ENCODE assay signal across 26 cellular contexts in the genomic region with DNA sequence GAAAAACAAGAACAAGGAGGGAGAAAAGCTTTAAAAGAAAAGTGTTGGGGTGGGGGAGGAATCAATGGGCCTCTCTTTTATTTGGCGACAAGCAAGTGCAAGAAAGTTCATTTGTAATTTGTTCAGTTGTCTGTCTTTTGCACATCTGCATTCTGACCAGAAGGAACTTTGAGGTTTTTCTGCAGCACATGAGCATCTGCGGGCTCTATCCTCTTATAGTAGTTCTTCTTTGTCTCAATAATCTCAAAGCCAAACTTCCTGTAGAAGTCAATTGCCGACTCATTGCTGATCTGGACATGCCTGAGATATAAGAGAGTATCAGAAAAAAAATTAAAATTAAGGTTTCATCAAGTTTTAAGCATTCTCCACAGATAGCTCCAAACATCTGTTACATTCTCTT. TPM values are rescaled to one million over a fixed set of nuclear protein-coding genes. Genes with fewer than 3 reads are reported as not detected.
DNase-seq lines count a peak whose midpoint lies in the region; ATAC-seq, FAIRE-seq and TF ChIP-seq lines count a peak whose summit lies in the region.
"Had no signal": no experiment of that assay in that cellular context is flagged by ENCODE, and none has a peak within 500 bp of the region (broad histone marks: within the 10 kb centered on the region; RNA-seq: fewer than 3 reads in every experiment).

No MANE protein-coding gene starts in this region.

- BruUV-seq in A673 (replicated peaks; lab: Mats Ljungman, UMichigan), result no TSS peak
- BruUV-seq in OCI-LY7 (replicated peaks; lab: Mats Ljungman, UMichigan), result no TSS peak
- BruUV-seq in GM12878 (replicated peaks; lab: Mats Ljungman, UMichigan), result no TSS peak

- H3K4me1 ChIP-seq in A673 (ENCODE audit: insufficient read depth, low read length, poor library complexity, severe bottlenecking), result no peaks in the 10 kb centered on the region
- peaks cover 0 to 23% (median 14%) of the 10 kb centered on the region in 10 experiments; a peak in 12 of 20 replicates for H3K4me1 ChIP-seq in BLaER1 treated with 17β-estradiol and CSF1 and Interleukin-3, amounts not matched to agents 10 nM and 100 nM
- H3K4me1 ChIP-seq in OCI-LY7 (ENCODE audit: insufficient read depth, low read length, poor library complexity, severe bottlenecking), result peaks cover 8% of the 10 kb centered on the region
- H3K4me1 ChIP-seq in GM12878 (ENCODE audit: control insufficient read depth, insufficient read depth, low read length), result no peaks in the 10 kb centered on the region
- H3K4me1 ChIP-seq: foreskin keratinocyte, thyroid gland had no signal

- H3K36me3 ChIP-seq in A673 (ENCODE audit: insufficient read depth, low read length, poor library complexity, severe bottlenecking) (peaks cover 65% of the 10 kb centered on the region), OCI-LY7 (ENCODE audit: insufficient read depth, low read length) (peaks cover 94% of the 10 kb centered on the region), GM12878 (ENCODE audit: control insufficient read depth in 2 of 2, insufficient read depth in 2 of 2, low read length in 1 of 2) (peaks cover 2 to 24% of the 10 kb centered on the region in 2 experiments; a peak in 3 of 4 replicates)
- peaks cover 61 to 100% (median 92%) of the 10 kb centered on the region in 11 experiments for H3K36me3 ChIP-seq in BLaER1 treated with 17β-estradiol and CSF1 and Interleukin-3, amounts not matched to agents 10 nM and 100 nM

- FAIRE-seq in GM12878 (lab: Jason Lieb, UNC), result peak; percentile 38
- FAIRE-seq: GM12891, keratinocyte had no signal

- POLR2A ChIA-PET in A673 (lab: Charles Lee; ENCODE audit: low non-redundant PET), result interaction anchor here (0.5 kb wide), 1 partner anchor 26 kb away, joined by 3 read pairs; no protein-coding TSS in a partner anchor
- POLR2A ChIA-PET in OCI-LY7 (lab: Charles Lee), result interaction anchor here (0.6 to 1.6 kb wide), 6 partner anchors 9 to 185 kb away, joined by 3 to 4 read pairs (median 4); partner anchors contain the start of gene USF3
- POLR2A ChIA-PET in GM12878 (lab: Charles Lee), result no interaction called here

- no peak for ATAC-seq in GM12878
- no peak for ATAC-seq in GM21515 (IDR thresholded peaks at IDR 0.05; ENCODE audit: unreplicated experiment)
- ATAC-seq in HG03159 (IDR thresholded peaks at IDR 0.05; ENCODE audit: unreplicated experiment), result no peak
- ATAC-seq: foreskin keratinocyte; lower lobe of right lung; mucosa of descending colon; stimulated activated naive B cell treated with anti-CD40 and anti-IgM and Interleukin-4, amounts not matched to agents 10 μg/mL and 1 μg/mL and 100 μg/mL, for 72 hours had no signal

- DNase-seq in A673 (ENCODE audit: low spot score), result no peak
- DNase-seq in OCI-LY7 (ENCODE audit: low spot score), result peak; percentile 33
- DNase-seq in GM12878 (ENCODE audit: low read depth, low spot score), result no peak
- DNase-seq in posterior vena cava (ENCODE audit: low spot score), result no peak
- DNase-seq in COLO829 (ENCODE audit: low spot score), result no peak
- DNase-seq: brain microvascular endothelial cell; DMS79; effector CD8-positive, alpha-beta T cell; erythroblast; foreskin keratinocyte; hypothalamus; lower lobe of right lung; MM.1S; mucosa of descending colon; NCI-H1436 treated with DMSO at 0.1 percent for 48 hours; NCI-H2171; NCI-H524; stimulated activated naive B cell treated with anti-CD40 and anti-IgM and Interleukin-4, amounts not matched to agents 10 μg/mL and 1 μg/mL and 100 μg/mL, for 72 hours; thyroid gland had no signal

- no peak overlapping the region for H2AFZ ChIP-seq in OCI-LY7 (ENCODE audit: low read length)
- no peak overlapping the region for H2AFZ ChIP-seq in GM12878 (ENCODE audit: control insufficient read depth, low read depth, low read length)

- H4K20me1 ChIP-seq in BLaER1 treated with 17β-estradiol and CSF1 and Interleukin-3, amounts not matched to agents 10 nM and 100 nM, result peaks cover 4 to 54% (median 36%) of the 10 kb centered on the region in 11 experiments; a peak in 19 of 22 replicates
- H4K20me1 ChIP-seq in OCI-LY7 (ENCODE audit: insufficient read depth, low read length), result peaks cover 17% of the 10 kb centered on the region
- no peaks in the 10 kb centered on the region for H4K20me1 ChIP-seq in GM12878 (ENCODE audit: control insufficient read depth, insufficient read depth)

- H3K4me3 ChIP-seq in A673 (ENCODE audit: low read depth, low read length, poor library complexity, severe bottlenecking) (no peak overlapping the region), OCI-LY7 (ENCODE audit: low read depth, low read length, poor library complexity, severe bottlenecking) (no peak overlapping the region), GM12878 (no peak overlapping the region)
- H3K4me3 ChIP-seq in BLaER1 treated with 17β-estradiol and CSF1 and Interleukin-3, amounts not matched to agents 10 nM and 100 nM, result no peak overlapping the region
- H3K4me3 ChIP-seq: lower lobe of right lung, mucosa of descending colon, skin epidermis, thyroid gland had no signal

- 21% methylated on average over 3 of the region's 3 CpGs for WGBS in GM12878 (ENCODE audit: insufficient coverage, insufficient replicate concordance, low lambda C conversion rate, missing lambda C conversion rate)

- no peak for TF ChIP-seq RAD21 in GM12878 (IDR thresholded peaks at IDR 0.05; ENCODE audit: insufficient read depth, low read depth, low read length)

- no peak for TF ChIP-seq CTCF in A673 (conservative IDR thresholded peaks at IDR 0.05; ENCODE audit: low read depth, low read length)
- TF ChIP-seq CTCF in OCI-LY7 (conservative IDR thresholded peaks at IDR 0.05; ENCODE audit: low read length), result no peak
- TF ChIP-seq CTCF in GM12878 (IDR thresholded peaks at IDR 0.05 in 2 of 3, conservative IDR thresholded peaks at IDR 0.05 in 1 of 3; ENCODE audit: control insufficient read depth in 2 of 3, extremely low read depth in 1 of 3, insufficient read depth in 1 of 3, low read depth in 3 of 3, low read length in 3 of 3), result no peak

- H3K9ac ChIP-seq in BLaER1 treated with 17β-estradiol and CSF1 and Interleukin-3, amounts not matched to agents 10 nM and 100 nM, result peak overlapping the region in 2 of 11 experiments; percentile 0 to 33; a peak in 3 of 22 replicates
- H3K9ac ChIP-seq in GM12878 (ENCODE audit: control insufficient read depth, insufficient read depth, low read length), result no peak overlapping the region

- H3K9me2 ChIP-seq in OCI-LY7 (ENCODE audit: insufficient read depth, low read length), result no peaks in the 10 kb centered on the region

- no peak for TF ChIP-seq EP300 in GM12878 (IDR thresholded peaks at IDR 0.05; ENCODE audit: borderline replicate concordance in 1 of 2, control insufficient read depth in 1 of 2, low read depth in 2 of 2, low read length in 2 of 2)

- H3K79me2 ChIP-seq in OCI-LY7 (ENCODE audit: insufficient read depth, low read depth, low read length) (peaks cover 49% of the 10 kb centered on the region), GM12878 (ENCODE audit: control insufficient read depth, insufficient read depth, low read length) (peaks cover 4% of the 10 kb centered on the region)

- peak overlapping the region in 6 of 11 experiments; percentile 4 to 51 (median 42); a peak in 10 of 22 replicates for H3K4me2 ChIP-seq in BLaER1 treated with 17β-estradiol and CSF1 and Interleukin-3, amounts not matched to agents 10 nM and 100 nM
- H3K4me2 ChIP-seq in OCI-LY7 (ENCODE audit: low read length), result no peak overlapping the region
- H3K4me2 ChIP-seq in GM12878 (ENCODE audit: control insufficient read depth, insufficient read depth), result no peak overlapping the region

- H3K27me3 ChIP-seq in A673 (replicated peaks; ENCODE audit: insufficient read depth, low read depth, low read length, poor library complexity), result no peaks in the 10 kb centered on the region
- no peaks in the 10 kb centered on the region for H3K27me3 ChIP-seq in BLaER1 treated with 17β-estradiol and CSF1 and Interleukin-3, amounts not matched to agents 10 nM and 100 nM
- no peaks in the 10 kb centered on the region for H3K27me3 ChIP-seq in GM12878 (replicated peaks in 1 of 2; ENCODE audit: control insufficient read depth in 2 of 2, insufficient read depth in 2 of 2, low read length in 1 of 2)
- H3K27me3 ChIP-seq: brain microvascular endothelial cell, foreskin keratinocyte, neutrophil, thyroid gland had no signal

- in situ Hi-C loops in GM12878 (cut with MboI), result no loop called here

- H3K9me3 ChIP-seq in A673 (ENCODE audit: low read depth, low read length, poor library complexity, severe bottlenecking) (no peaks in the 10 kb centered on the region), OCI-LY7 (ENCODE audit: low read length) (no peaks in the 10 kb centered on the region), GM12878 (replicated peaks; ENCODE audit: control insufficient read depth, insufficient read depth, low read length) (no peaks in the 10 kb centered on the region)
- no peaks in the 10 kb centered on the region for H3K9me3 ChIP-seq in BLaER1 treated with 17β-estradiol and CSF1 and Interleukin-3, amounts not matched to agents 10 nM and 100 nM (replicated peaks in 1 of 11)
- H3K9me3 ChIP-seq: lower lobe of right lung, mucosa of descending colon, neutrophil, thyroid gland had no signal

- intact Hi-C loops in A673 (cut with micrococcal nuclease; ENCODE audit: unreplicated experiment), result no loop called here
- intact Hi-C loops in OCI-LY7 (cut with micrococcal nuclease; ENCODE audit: unreplicated experiment), result no loop called here
- intact Hi-C loops in GM12878 (cut with micrococcal nuclease; ENCODE audit: unreplicated experiment), result no loop called here
- intact Hi-C loops in posterior vena cava (cut with DNase I), result no loop called here

- SMC1A ChIA-PET in GM12878 (lab: Charles Lee; ENCODE audit: uncharacterized antibody, unreplicated experiment), result interaction anchor here (1.0 to 1.5 kb wide), 2 partner anchors 10 to 11 kb away, joined by 4 read pairs; no protein-coding TSS in a partner anchor

- CTCF ChIA-PET in A673 (lab: Charles Lee), result no interaction called here
- CTCF ChIA-PET in OCI-LY7 (lab: Charles Lee; ENCODE audit: unreplicated experiment), result no interaction called here
- CTCF ChIA-PET in GM12878 (lab: Yijun Ruan, JAX), result interaction anchor here (1.2 to 2.9 kb wide), 4 partner anchors 14 to 229 kb away, joined by 4 to 8 read pairs (median 5); partner anchors contain the start of genes NAA50 and SPICE1

- TF ChIP-seq POLR2A in GM12878 (IDR thresholded peaks at IDR 0.05; ENCODE audit: low read depth, low read length), result no peak

- H3K27ac ChIP-seq in A673 (ENCODE audit: low read depth, low read length, poor library complexity, severe bottlenecking) (peak overlapping the region; percentile 43), OCI-LY7 (ENCODE audit: low read depth, low read length, poor library complexity, severe bottlenecking) (peak overlapping the region; percentile 18), GM12878 (ENCODE audit: control insufficient read depth, insufficient read depth) (no peak overlapping the region)
- peak overlapping the region in 8 of 11 experiments; percentile 27 to 71 (median 51); a peak in 14 of 22 replicates for H3K27ac ChIP-seq in BLaER1 treated with 17β-estradiol and CSF1 and Interleukin-3, amounts not matched to agents 10 nM and 100 nM
- H3K27ac ChIP-seq: brain microvascular endothelial cell, foreskin keratinocyte, lower lobe of right lung, neutrophil, skin epidermis, thyroid gland had no signal

- RAD21 ChIA-PET in GM12878 (lab: Charles Lee; ENCODE audit: unreplicated experiment), result no interaction called here

RNA-seq across cellular contexts. Expression of gene NAA50, which starts 24.4 kb away (rescaled TPM):
- total RNA-seq in A673 (2021) (229 and 268 TPM in 2 replicates), OCI-LY7 (2022) (159 and 172 TPM in 2 replicates), GM12878 (2014; rRNA removed) (174 and 200 TPM in 2 replicates), GM12878 (2014; rRNA removed; fragmentation: Illumina TruSeq; extraction: Trizol) (56.6 and 67.4 TPM in 2 replicates), GM12878 (2021) (99.9 and 111 TPM in 2 replicates), posterior vena cava (10 to 100 TPM; 81.4 to 90.1 TPM)
- total RNA-seq in OCI-LY7 (2014; rRNA removed; shearing (Covaris generic)), result 223 and 225 TPM in 2 replicates
- total RNA-seq in GM12878 (2013; cell fraction: nucleolus; rRNA removed), result 28.1 and 33.0 TPM in 2 replicates
- polyA plus RNA-seq in GM12878 (2011; ENCODE audit: low read depth), result 34.4 TPM
- polyA plus RNA-seq in GM12878 (2011; rRNA removed) (60.8 and 78.9 TPM in 2 replicates), GM12878 (2014; fragmentation: Illumina TruSeq; extraction: Trizol) (110 and 129 TPM in 2 replicates), GM12878 (2014; fragmentation: Nextera tagmentation; extraction: Ambion mirVana) (10 to 100 TPM; 31.7 to 38.6 TPM), GM12878 (2014; rRNA removed) (132 and 159 TPM in 2 replicates), GM12878 (2016; fragmentation: Nextera tagmentation; extraction: Ambion mirVana) (100 to 1,000 TPM; 202 to 205 TPM)
- 39.4 and 66.2 TPM in 2 replicates for polyA plus RNA-seq in GM12878 (2011; cell fraction: cytosol; rRNA removed)
- 23.8 and 41.1 TPM in 2 replicates for polyA plus RNA-seq in GM12878 (2011; cell fraction: nucleus; rRNA removed)
- 58.5 and 65.5 TPM in 2 replicates for polyA plus RNA-seq in GM12878 (2012)
- 31.3 and 40.8 TPM in 2 replicates for polyA minus RNA-seq in GM12878 (2011; rRNA and poly(A)+ RNA removed)
- polyA minus RNA-seq in GM12878 (2011; cell fraction: cytosol; rRNA and poly(A)+ RNA removed), result 22.5 and 24.3 TPM in 2 replicates
- 16.4 and 34.3 TPM in 2 replicates for polyA minus RNA-seq in GM12878 (2011; cell fraction: nucleus; rRNA and poly(A)+ RNA removed)

RNA-seq across cellular contexts. Expression of gene USF3, which starts 25.2 kb away (rescaled TPM):
- total RNA-seq in A673 (2021) (9.7 and 12.1 TPM in 2 replicates), OCI-LY7 (2022) (18.1 and 20.0 TPM in 2 replicates), GM12878 (2014; rRNA removed) (8.8 and 9.0 TPM in 2 replicates), GM12878 (2014; rRNA removed; fragmentation: Illumina TruSeq; extraction: Trizol) (9.4 and 9.6 TPM in 2 replicates), GM12878 (2021) (10.5 and 11.3 TPM in 2 replicates), posterior vena cava (10 to 100 TPM; 14.1 to 14.9 TPM)
- 8.0 and 11.7 TPM in 2 replicates for total RNA-seq in OCI-LY7 (2014; rRNA removed; shearing (Covaris generic))
- total RNA-seq in GM12878 (2013; cell fraction: nucleolus; rRNA removed), result 17.5 and 17.7 TPM in 2 replicates
- 3.2 TPM for polyA plus RNA-seq in GM12878 (2011; ENCODE audit: low read depth)
- polyA plus RNA-seq in GM12878 (2011; rRNA removed) (15.9 and 17.1 TPM in 2 replicates), GM12878 (2014; fragmentation: Illumina TruSeq; extraction: Trizol) (7.7 and 11.0 TPM in 2 replicates), GM12878 (2014; fragmentation: Nextera tagmentation; extraction: Ambion mirVana) (1 to 10 TPM; 3.1 to 7.9 TPM), GM12878 (2014; rRNA removed) (5.5 and 6.0 TPM in 2 replicates), GM12878 (2016; fragmentation: Nextera tagmentation; extraction: Ambion mirVana) (1 to 10 TPM; 3.9 to 5.6 TPM)
- 10.1 and 10.4 TPM in 2 replicates for polyA plus RNA-seq in GM12878 (2011; cell fraction: cytosol; rRNA removed)
- 7.1 and 8.1 TPM in 2 replicates for polyA plus RNA-seq in GM12878 (2011; cell fraction: nucleus; rRNA removed)
- 4.4 and 5.3 TPM in 2 replicates for polyA plus RNA-seq in GM12878 (2012)
- polyA minus RNA-seq in GM12878 (2011; rRNA and poly(A)+ RNA removed), result 36.7 and 46.1 TPM in 2 replicates
- 9.6 and 11.5 TPM in 2 replicates for polyA minus RNA-seq in GM12878 (2011; cell fraction: cytosol; rRNA and poly(A)+ RNA removed)
- 9.1 and 12.3 TPM in 2 replicates for polyA minus RNA-seq in GM12878 (2011; cell fraction: nucleus; rRNA and poly(A)+ RNA removed)

RNA-seq across cellular contexts. Expression of gene ATP6V1A, which starts 25.2 kb away (rescaled TPM):
- total RNA-seq in A673 (2021) (69.3 and 69.4 TPM in 2 replicates), OCI-LY7 (2022) (63.2 and 77.3 TPM in 2 replicates), GM12878 (2014; rRNA removed) (52.2 and 72.3 TPM in 2 replicates), GM12878 (2014; rRNA removed; fragmentation: Illumina TruSeq; extraction: Trizol) (51.3 and 53.6 TPM in 2 replicates), GM12878 (2021) (61.4 and 64.5 TPM in 2 replicates), posterior vena cava (10 to 100 TPM; 38.5 to 42.5 TPM)
- total RNA-seq in OCI-LY7 (2014; rRNA removed; shearing (Covaris generic)), result 22.1 and 26.5 TPM in 2 replicates
- total RNA-seq in GM12878 (2013; cell fraction: nucleolus; rRNA removed), result 38.6 and 43.2 TPM in 2 replicates
- polyA plus RNA-seq in GM12878 (2011; ENCODE audit: low read depth), result 7.7 TPM
- polyA plus RNA-seq in GM12878 (2011; rRNA removed) (42.9 and 59.5 TPM in 2 replicates), GM12878 (2014; fragmentation: Illumina TruSeq; extraction: Trizol) (31.2 and 39.0 TPM in 2 replicates), GM12878 (2014; fragmentation: Nextera tagmentation; extraction: Ambion mirVana) (10 to 100 TPM; 22.4 to 44.1 TPM), GM12878 (2014; rRNA removed) (22.2 and 30.0 TPM in 2 replicates), GM12878 (2016; fragmentation: Nextera tagmentation; extraction: Ambion mirVana) (10 to 100 TPM; 63.1 to 65.8 TPM)
- 15.6 and 23.5 TPM in 2 replicates for polyA plus RNA-seq in GM12878 (2011; cell fraction: cytosol; rRNA removed)
- 8.4 and 12.3 TPM in 2 replicates for polyA plus RNA-seq in GM12878 (2011; cell fraction: nucleus; rRNA removed)
- 11.5 and 14.3 TPM in 2 replicates for polyA plus RNA-seq in GM12878 (2012)
- 59.7 and 85.6 TPM in 2 replicates for polyA minus RNA-seq in GM12878 (2011; rRNA and poly(A)+ RNA removed)
- 21.8 and 23.5 TPM in 2 replicates for polyA minus RNA-seq in GM12878 (2011; cell fraction: cytosol; rRNA and poly(A)+ RNA removed)
- polyA minus RNA-seq in GM12878 (2011; cell fraction: nucleus; rRNA and poly(A)+ RNA removed), result 6.0 and 10.1 TPM in 2 replicates

Comparison
In these comparisons a context has a peak if more than half of its experiments do, and no peak if none do; other contexts are left out.
1. H3K4me2 ChIP-seq: peak in BLaER1 treated with 17β-estradiol and CSF1 and Interleukin-3, amounts not matched to agents 10 nM and 100 nM (6 of 11); none in OCI-LY7 (single experiment) and GM12878 (single experiment).